In the genomic region with DNA sequence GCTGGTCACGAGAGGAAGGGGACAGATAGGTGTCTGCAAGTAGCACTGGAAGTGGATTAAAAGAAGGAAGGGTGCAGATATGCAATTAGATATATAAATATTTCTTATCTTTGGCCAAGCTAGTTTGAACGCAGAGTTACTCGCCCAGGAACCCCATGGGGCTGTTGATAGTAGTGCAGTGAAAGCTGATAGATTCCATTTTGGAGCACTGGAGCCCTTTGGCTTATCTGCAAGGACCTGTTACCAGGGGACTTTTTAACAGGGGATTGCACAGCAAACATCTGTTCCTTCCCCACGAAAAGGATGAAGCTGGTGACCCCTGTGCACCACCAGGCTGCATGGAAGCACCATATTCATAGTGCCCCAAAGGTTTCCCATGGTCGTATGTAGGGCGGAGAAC, we compare ENCODE assay signal across 19 cellular contexts.
"Had no signal": no experiment of that assay in that cellular context is flagged by ENCODE, and none has a peak within 500 bp of the region (broad histone marks: within the 10 kb centered on the region; RNA-seq: fewer than 3 reads in every experiment).

No MANE protein-coding gene starts in this region.

- H3K27me3 ChIP-seq: SJSA1 had no signal

- H3K36me3 ChIP-seq: SJSA1 had no signal

- DNase-seq: KBM-7, MV-4-11, NCI-H1048, NCI-H1105, NCI-H1417, NCI-H1436 treated with DMSO at 0.1 percent for 48 hours, NCI-H1694, NCI-H187 treated with DMSO at 0.1 percent for 48 hours, NCI-H2029 treated with DMSO at 0.1 percent for 48 hours, NCI-H2171 treated with DMSO at 0.1 percent for 48 hours, NCI-H345, NCI-H446 treated with DMSO at 0.1 percent for 48 hours, NCI-H510A treated with DMSO at 0.1 percent for 48 hours, NCI-H526, Right ventricle myocardium superior, RPMI8226, SIG-M5 had no signal

- H3K4me1 ChIP-seq: SJSA1 had no signal

- H3K27ac ChIP-seq: SJSA1, SK-N-MC had no signal

- H3K4me3 ChIP-seq: SJSA1, SK-N-MC had no signal

- H3K9me3 ChIP-seq: SJSA1 had no signal
